25 cellular contexts compared by ENCODE assay signal in the genomic region with DNA sequence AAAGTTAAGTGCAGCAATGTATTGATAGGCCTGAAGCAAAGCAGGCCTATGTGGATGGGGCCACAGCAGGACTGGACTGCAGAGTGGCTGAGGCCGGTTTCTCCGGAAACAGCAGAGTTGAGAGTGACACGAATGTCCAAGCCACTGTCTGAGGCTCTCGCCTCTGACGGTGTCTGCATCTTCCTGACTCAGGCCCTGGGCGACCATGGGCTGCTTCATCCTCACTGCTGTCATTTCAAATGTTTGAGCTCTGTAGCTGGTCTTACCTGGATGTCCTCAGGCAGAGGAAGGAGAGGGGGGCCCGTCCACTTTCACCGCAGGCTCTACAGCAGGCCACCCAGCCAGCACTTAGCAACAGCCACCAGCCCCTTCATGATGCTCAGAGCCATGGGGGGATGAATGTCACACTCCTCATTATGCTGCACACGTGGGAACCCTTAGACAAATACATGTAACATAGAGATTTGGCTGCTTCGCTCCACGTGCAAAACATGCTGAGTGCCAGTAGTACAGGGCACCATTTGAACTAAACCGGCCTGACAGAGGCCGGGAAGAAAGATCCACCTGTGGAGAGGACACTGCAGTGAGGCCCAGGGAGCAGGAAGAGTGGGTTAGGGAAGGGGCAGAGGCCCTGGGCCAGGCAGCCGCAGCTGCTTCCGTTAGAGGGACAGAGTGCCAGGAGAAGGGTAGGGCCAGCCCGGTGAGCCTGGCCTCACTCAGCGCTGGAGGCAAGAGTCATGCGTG. TPM values are rescaled to one million over a fixed set of nuclear protein-coding genes. Genes with fewer than 3 reads are reported as not detected.
DNase-seq lines count a peak whose midpoint lies in the region; ATAC-seq and TF ChIP-seq lines count a peak whose summit lies in the region.
"Had no signal": no experiment of that assay in that cellular context is flagged by ENCODE, and none has a peak within 500 bp of the region (broad histone marks: within the 10 kb centered on the region; RNA-seq: fewer than 3 reads in every experiment).

No MANE protein-coding gene starts in this region.

- H3K27me3 ChIP-seq in Caco-2 (replicated peaks; ENCODE audit: control insufficient read depth, insufficient read depth, low read length) (no peaks in the 10 kb centered on the region), mesenchymal stem cell (ENCODE audit: control insufficient read depth in 1 of 2, insufficient read depth in 1 of 2, low read length in 2 of 2) (no peaks in the 10 kb centered on the region), neuronal stem cell (ENCODE audit: control insufficient read depth in 3 of 3, insufficient read depth in 3 of 3, low read depth in 1 of 3, low read length in 3 of 3) (no peaks in the 10 kb centered on the region)
- H3K27me3 ChIP-seq: BLaER1 treated with 17β-estradiol and CSF1 and Interleukin-3, amounts not matched to agents 10 nM and 100 nM had no signal

- H2AK5ac ChIP-seq in mesenchymal stem cell (ENCODE audit: low read length, severe bottlenecking) (no peak overlapping the region), neuronal stem cell (ENCODE audit: low read depth, low read length) (peak overlapping the region; percentile 4)

- H3K79me1 ChIP-seq in mesenchymal stem cell (replicated peaks; ENCODE audit: low read length, poor library complexity, severe bottlenecking) (no peaks in the 10 kb centered on the region), neuronal stem cell (ENCODE audit: low read depth, low read length) (no peaks in the 10 kb centered on the region)

- ATAC-seq in GM21360 (IDR thresholded peaks at IDR 0.05; ENCODE audit: unreplicated experiment) (no peak), GM21786 (IDR thresholded peaks at IDR 0.05; ENCODE audit: unreplicated experiment) (no peak)
- ATAC-seq: GM12878 had no signal

- peaks cover 6% of the 10 kb centered on the region for H3K4me1 Mint-ChIP-seq in Caco-2 (ENCODE audit: low read depth, unreplicated experiment)
- H3K4me1 Mint-ChIP-seq: CD4-positive, alpha-beta memory T cell had no signal

- H3K4ac ChIP-seq in mesenchymal stem cell (ENCODE audit: low read depth in 1 of 2, low read length in 2 of 2) (peak overlapping the region in 1 of 2 experiments; percentile 20), neuronal stem cell (ENCODE audit: low read length) (no peak overlapping the region)

- H3K18ac ChIP-seq in mesenchymal stem cell (ENCODE audit: low read depth in 1 of 2, low read length in 2 of 2) (peak overlapping the region in 1 of 2 experiments; percentile 51), neuronal stem cell (ENCODE audit: low read length) (no peak overlapping the region)

- H3K4me3 Mint-ChIP-seq in Caco-2 (ENCODE audit: unreplicated experiment), result peak overlapping the region; percentile 49
- H3K4me3 Mint-ChIP-seq: CD4-positive, alpha-beta memory T cell; HFFc6 had no signal

- TF ChIP-seq CTCF in Caco-2 (IDR thresholded peaks at IDR 0.05; ENCODE audit: insufficient read depth in 1 of 2, low read depth in 1 of 2, low read length in 1 of 2, severe bottlenecking in 1 of 2, unreplicated experiment in 1 of 2), result no peak
- TF ChIP-seq CTCF in coronary artery (IDR thresholded peaks at IDR 0.05), result no peak

- H3K27ac ChIP-seq in coronary artery, result no peak overlapping the region
- no peak overlapping the region for H3K27ac ChIP-seq in mesenchymal stem cell (ENCODE audit: low read length, poor library complexity, severe bottlenecking)
- no peak overlapping the region for H3K27ac ChIP-seq in neuronal stem cell (replicated peaks; ENCODE audit: low read length)
- H3K27ac ChIP-seq: BLaER1 treated with 17β-estradiol and CSF1 and Interleukin-3, amounts not matched to agents 10 nM and 100 nM; HL-60; PC-9; RWPE1; SK-N-MC had no signal

- H2BK5ac ChIP-seq in mesenchymal stem cell (ENCODE audit: low read depth, low read length, poor library complexity, severe bottlenecking) (no peak overlapping the region), neuronal stem cell (ENCODE audit: low read length) (no peak overlapping the region)

- CTCF ChIA-PET in Caco-2 (lab: Charles Lee), result no interaction called here

- no peaks in the 10 kb centered on the region for H3K9me3 ChIP-seq in Caco-2
- no peaks in the 10 kb centered on the region for H3K9me3 ChIP-seq in mesenchymal stem cell (ENCODE audit: control insufficient read depth, low read length)
- H3K9me3 ChIP-seq in neuronal stem cell (replicated peaks in 1 of 2; ENCODE audit: control insufficient read depth in 2 of 2, insufficient read depth in 1 of 2, low read depth in 1 of 2, low read length in 2 of 2), result peaks cover 0 to 6% of the 10 kb centered on the region in 2 donors

- H3K4me1 ChIP-seq in Caco-2, result no peaks in the 10 kb centered on the region
- peaks cover 4% of the 10 kb centered on the region for H3K4me1 ChIP-seq in mesenchymal stem cell (ENCODE audit: control insufficient read depth, insufficient read depth, low read depth, low read length)
- peaks cover 0 to 7% of the 10 kb centered on the region in 2 donors for H3K4me1 ChIP-seq in neuronal stem cell (ENCODE audit: control insufficient read depth in 2 of 2, insufficient read depth in 1 of 2, low read depth in 1 of 2, low read length in 2 of 2)

- no peaks in the 10 kb centered on the region for H3K27me3 Mint-ChIP-seq in Caco-2 (ENCODE audit: insufficient read depth, unreplicated experiment)

- H2AFZ ChIP-seq in mesenchymal stem cell (ENCODE audit: low read depth, low read length), result peak overlapping the region; percentile 48
- H2AFZ ChIP-seq in neuronal stem cell (ENCODE audit: low read length), result peak overlapping the region; percentile 59
- H2AFZ ChIP-seq: PC-9 had no signal

- H3K9ac ChIP-seq in mesenchymal stem cell (ENCODE audit: low read length) (no peak overlapping the region), neuronal stem cell (ENCODE audit: low read depth, low read length, poor library complexity) (no peak overlapping the region)
- H3K9ac ChIP-seq: BLaER1 treated with 17β-estradiol and CSF1 and Interleukin-3, amounts not matched to agents 10 nM and 100 nM had no signal

- H3K4me2 ChIP-seq in mesenchymal stem cell (ENCODE audit: low read length, poor library complexity, severe bottlenecking) (no peak overlapping the region), neuronal stem cell (ENCODE audit: insufficient read depth, low read length, poor library complexity, severe bottlenecking) (no peak overlapping the region)
- H3K4me2 ChIP-seq: BLaER1 treated with 17β-estradiol and CSF1 and Interleukin-3, amounts not matched to agents 10 nM and 100 nM; PC-9 had no signal

- intact Hi-C loops in Caco-2 (cut with micrococcal nuclease; ENCODE audit: unreplicated experiment), result no loop called here

- BruUV-seq in Caco-2 (replicated peaks; lab: Mats Ljungman, UMichigan), result no TSS peak

- peak overlapping the region; percentile 3 for H3K27ac Mint-ChIP-seq in Caco-2 (ENCODE audit: unreplicated experiment)
- H3K27ac Mint-ChIP-seq: CD4-positive, alpha-beta memory T cell; HFFc6 had no signal

- H3K23ac ChIP-seq in mesenchymal stem cell (ENCODE audit: low read length in 2 of 2) (no peak overlapping the region), neuronal stem cell (ENCODE audit: low read depth, low read length, poor library complexity) (no peak overlapping the region)

- no peaks in the 10 kb centered on the region for H3K36me3 Mint-ChIP-seq in Caco-2 (ENCODE audit: insufficient read depth, unreplicated experiment)
- H3K36me3 Mint-ChIP-seq: CD4-positive, alpha-beta memory T cell had no signal

- H4K91ac ChIP-seq in mesenchymal stem cell (ENCODE audit: low read length), result peak overlapping the region; percentile 52
- peak overlapping the region; percentile 3 for H4K91ac ChIP-seq in neuronal stem cell (ENCODE audit: low read depth, low read length, poor library complexity)

- POLR2A ChIA-PET in Caco-2 (lab: Charles Lee), result no interaction called here

- H3K9me3 Mint-ChIP-seq in Caco-2 (ENCODE audit: unreplicated experiment), result no peaks in the 10 kb centered on the region
- H3K9me3 Mint-ChIP-seq: HFFc6 had no signal

- no peak overlapping the region for H2BK15ac ChIP-seq in mesenchymal stem cell (ENCODE audit: low read depth, poor library complexity, severe bottlenecking)
- H2BK15ac ChIP-seq in neuronal stem cell (ENCODE audit: low read length), result no peak overlapping the region

- H4K8ac ChIP-seq in mesenchymal stem cell (ENCODE audit: low read length) (peak overlapping the region; percentile 57), neuronal stem cell (ENCODE audit: low read depth, low read length) (no peak overlapping the region)

- H2BK12ac ChIP-seq in mesenchymal stem cell (ENCODE audit: low read length in 2 of 2) (peak overlapping the region in 1 of 2 experiments; percentile 26), neuronal stem cell (ENCODE audit: low read length) (no peak overlapping the region)

- 83% methylated on average over 15 of the region's 18 CpGs for WGBS in mesenchymal stem cell
- no CpG with 5 or more reads among the region's 18 CpGs for WGBS in neuronal stem cell (ENCODE audit: extremely low coverage in 2 of 2, insufficient read length in 2 of 2, insufficient replicate concordance in 1 of 2), 2 donors

- H3K4me3 ChIP-seq in Caco-2 (ENCODE audit: low read depth, low read length) (no peak overlapping the region), coronary artery (no peak overlapping the region), mesenchymal stem cell (ENCODE audit: insufficient read depth in 1 of 2, low read depth in 1 of 2, low read length in 2 of 2) (no peak overlapping the region), neuronal stem cell (ENCODE audit: low read length in 2 of 2) (peak overlapping the region in 1 of 2 donors; percentile 48)
- H3K4me3 ChIP-seq: BLaER1 treated with 17β-estradiol and CSF1 and Interleukin-3, amounts not matched to agents 10 nM and 100 nM; GM12878; PC-9; SK-N-MC had no signal

- H3K36me3 ChIP-seq in Caco-2 (ENCODE audit: control insufficient read depth, insufficient read depth, low read length) (no peaks in the 10 kb centered on the region), mesenchymal stem cell (ENCODE audit: control insufficient read depth in 1 of 2, insufficient read depth in 2 of 2, low read depth in 1 of 2, low read length in 2 of 2) (no peaks in the 10 kb centered on the region), neuronal stem cell (replicated peaks in 1 of 2; ENCODE audit: control insufficient read depth in 2 of 2, insufficient read depth in 2 of 2, low read length in 2 of 2) (no peaks in the 10 kb centered on the region)
- H3K36me3 ChIP-seq: BLaER1 treated with 17β-estradiol and CSF1 and Interleukin-3, amounts not matched to agents 10 nM and 100 nM had no signal

- H3K14ac ChIP-seq in mesenchymal stem cell (ENCODE audit: low read length in 2 of 2) (peak overlapping the region in 1 of 2 experiments; percentile 28), neuronal stem cell (ENCODE audit: low read length) (no peak overlapping the region)

- no peak for DNase-seq in Caco-2
- peak; percentile 38 for DNase-seq in coronary artery (ENCODE audit: low spot score)
- no peak for DNase-seq in mesenchymal stem cell
- DNase-seq in neuronal stem cell (ENCODE audit: low spot score), result no peak
- no peak for DNase-seq in RKO (ENCODE audit: low spot score)
- DNase-seq in SKM-1 (lab: John Stamatoyannopoulos, UW; ENCODE audit: unreplicated experiment), result no peak
- DNase-seq: 8988T; CD4-positive, alpha-beta memory T cell; DND-41; H7; HFFc6; KG1; NCI-H1092; NCI-H1436 treated with DMSO at 0.1 percent for 48 hours; NCI-H1930; PC-9; SHP77 treated with DMSO at 0.1 percent for 48 hours had no signal

- H2BK120ac ChIP-seq in mesenchymal stem cell (ENCODE audit: low read depth, low read length) (no peak overlapping the region), neuronal stem cell (ENCODE audit: low read depth, low read length) (no peak overlapping the region)

RNA-seq across cellular contexts. Expression of a gene that starts 31.7 kb away (rescaled TPM):
- 0.52 and 0.60 TPM in 2 replicates for total RNA-seq in Caco-2 (2022)
- 0.46 TPM for polyA plus RNA-seq in mesenchymal stem cell (2013, experiment 1 of 2)
- polyA plus RNA-seq in mesenchymal stem cell (2013, experiment 2 of 2), result 0.53 TPM
- 0.36 TPM for polyA plus RNA-seq in neuronal stem cell (2013, experiment 1 of 2)
- polyA plus RNA-seq in neuronal stem cell (2013, experiment 2 of 2), result 0.29 TPM
- total RNA-seq: CD4-positive, alpha-beta memory T cell; GM12878; HT-29 had no signal
- polyA plus RNA-seq: CD4-positive, alpha-beta memory T cell; GM12878 had no signal
